Comparison of ENCODE assay signal across 20 cellular contexts in genomic region chrX:46992070-46992469, GRCh38.
DNase-seq lines count a peak whose midpoint lies in the region; ATAC-seq, FAIRE-seq and TF ChIP-seq lines count a peak whose summit lies in the region.
"Had no signal": no experiment of that assay in that cellular context is flagged by ENCODE, and none has a peak within 500 bp of the region (broad histone marks: within the 10 kb centered on the region; RNA-seq: fewer than 3 reads in every experiment).

No MANE protein-coding gene starts in this region.

- H3K79me1 ChIP-seq in H1 (ENCODE audit: low read depth, low read length) = no peaks in the 10 kb centered on the region

- H3K4me1 ChIP-seq in HUES48 (ENCODE audit: control insufficient read depth, insufficient read depth, low read length) = peaks cover 27% of the 10 kb centered on the region
- H3K4me1 ChIP-seq in H1 (replicated peaks in 1 of 4; ENCODE audit: control insufficient read depth in 3 of 4, insufficient read depth in 4 of 4, low read length in 3 of 4) = peaks cover 0 to 7% (median 2%) of the 10 kb centered on the region in 4 experiments; a peak in 1 of 7 replicates
- H3K4me1 ChIP-seq in iPS-20b (ENCODE audit: insufficient read depth, low read length) = peaks cover 3% of the 10 kb centered on the region; the same call in 1 of the 2 replicates
- H3K4me1 ChIP-seq: A549, BLaER1 had no signal

- no peak overlapping the region for H2BK120ac ChIP-seq in H1 (replicated peaks; ENCODE audit: low read depth, low read length)

- H2AFZ ChIP-seq in H1 (ENCODE audit: low read length) = no peak overlapping the region

- no peak overlapping the region for H3K14ac ChIP-seq in H1 (ENCODE audit: insufficient read length)

- DNase-seq in D341Med (ENCODE audit: low spot score) (peak; percentile 10), H1 (ENCODE audit: low read depth in 1 of 2, low spot score in 2 of 2) (no peak), GM19240 (ENCODE audit: insufficient read length, low spot score) (no peak)
- no peak for DNase-seq in activated CD8-positive, alpha-beta memory T cell treated with anti-CD3 and anti-CD28 coated beads, Interleukin-2, amount 10 ng/mL, durations not matched to agents 7 days and 5 days
- DNase-seq: CD4-positive, alpha-beta memory T cell; DMS53; DND-41; EL; GOT3; HCEC 1CT had no signal

- H3K4me3 ChIP-seq in HUES48 (ENCODE audit: low read depth, low read length) (peak overlapping the region; percentile 38), H1 (ENCODE audit: extremely low read depth in 1 of 4, insufficient read depth in 2 of 4, low read depth in 3 of 4, low read length in 4 of 4) (peak overlapping the region in 1 of 4 experiments; percentile 21; a peak in 1 of 8 replicates), iPS-20b (ENCODE audit: low read length) (peak overlapping the region; percentile 51)
- H3K4me3 ChIP-seq: A549, BLaER1, GM12878 had no signal

- no peak overlapping the region; the same call in 1 of the 2 replicates for H3K18ac ChIP-seq in H1 (ENCODE audit: extremely low read depth, low read length)

- H3K23ac ChIP-seq in H1 (ENCODE audit: insufficient read length) = no peak overlapping the region

- no peaks in the 10 kb centered on the region for H3K27me3 Mint-ChIP-seq in activated CD8-positive, alpha-beta memory T cell treated with anti-CD3 and anti-CD28 coated beads, Interleukin-2, amount 10 ng/mL, durations not matched to agents 7 days and 5 days
- H3K27me3 Mint-ChIP-seq: CD4-positive, alpha-beta memory T cell had no signal

- H3K9me3 ChIP-seq in HUES48 (ENCODE audit: control insufficient read depth, insufficient read depth, low read length) (0 out of 2 replicates have a peak, but pooled peaks cover 3% of the 10 kb centered on the region), H1 (ENCODE audit: insufficient read depth in 2 of 2, low read depth in 1 of 2, low read length in 1 of 2) (no peaks in the 10 kb centered on the region), iPS-20b (ENCODE audit: insufficient read depth, low read depth, low read length) (no peaks in the 10 kb centered on the region)
- H3K9me3 ChIP-seq: A549 had no signal

- no peak for TF ChIP-seq POLR2A in H1 (IDR thresholded peaks at IDR 0.05; ENCODE audit: control extremely low read depth in 1 of 2, low read depth in 2 of 2, low read length in 2 of 2)

- peaks cover 1% of the 10 kb centered on the region for H3K36me3 Mint-ChIP-seq in activated CD8-positive, alpha-beta memory T cell treated with anti-CD3 and anti-CD28 coated beads, Interleukin-2, amount 10 ng/mL, durations not matched to agents 7 days and 5 days
- H3K36me3 Mint-ChIP-seq: CD4-positive, alpha-beta memory T cell had no signal

- no peak overlapping the region for H2AK5ac ChIP-seq in H1 (ENCODE audit: low read depth, low read length)

- no peak overlapping the region for H2BK20ac ChIP-seq in H1 (ENCODE audit: low read length)

- no peaks in the 10 kb centered on the region for H4K20me1 ChIP-seq in H1 (replicated peaks in 1 of 2; ENCODE audit: control insufficient read depth in 1 of 2, insufficient read depth in 2 of 2, low read length in 2 of 2)
- H4K20me1 ChIP-seq: BLaER1 had no signal

- peak overlapping the region; percentile 23 to 44 for H3K4me2 ChIP-seq in H1 (ENCODE audit: insufficient read depth in 1 of 2, low read depth in 2 of 2, low read length in 2 of 2)
- H3K4me2 ChIP-seq: A549, BLaER1, KMS-11 had no signal

- H3K9me3 Mint-ChIP-seq in activated CD8-positive, alpha-beta memory T cell treated with anti-CD3 and anti-CD28 coated beads, Interleukin-2, amount 10 ng/mL, durations not matched to agents 7 days and 5 days (ENCODE audit: low read depth) = no peaks in the 10 kb centered on the region

- POLR2A ChIA-PET in H1 (lab: Charles Lee; ENCODE audit: partially characterized antibody) = no interaction called here

- peaks cover 13% of the 10 kb centered on the region for H3K36me3 ChIP-seq in HUES48 (ENCODE audit: control insufficient read depth, insufficient read depth, low read length)
- H3K36me3 ChIP-seq in H1 (ENCODE audit: control insufficient read depth in 2 of 4, insufficient read depth in 4 of 4, low read length in 3 of 4) = peaks cover 0 to 5% (median 0%) of the 10 kb centered on the region in 4 experiments; a peak in 3 of 8 replicates
- H3K36me3 ChIP-seq in iPS-20b (ENCODE audit: insufficient read depth, low read depth, low read length) = peaks cover 5% of the 10 kb centered on the region; the same call in 1 of the 2 replicates

- TF ChIP-seq CTCF in H1 (IDR thresholded peaks at IDR 0.05; ENCODE audit: control extremely low read depth in 1 of 3, insufficient read depth in 1 of 3, low read depth in 1 of 3, low read length in 3 of 3) = no peak

- ATAC-seq in activated CD8-positive, alpha-beta memory T cell treated with anti-CD3 and anti-CD28 coated beads, Interleukin-2, amount 10 ng/mL, durations not matched to agents 7 days and 5 days = no peak
- ATAC-seq in GM21390 (IDR thresholded peaks at IDR 0.05; ENCODE audit: unreplicated experiment) (no peak), HG03571 (IDR thresholded peaks at IDR 0.05; ENCODE audit: unreplicated experiment) (no peak)
- ATAC-seq: A549, GM12878 had no signal

- no peak for TF ChIP-seq RAD21 in H1 (IDR thresholded peaks at IDR 0.05 in 1 of 2, conservative IDR thresholded peaks at IDR 0.05 in 1 of 2; ENCODE audit: low read depth in 2 of 2, low read length in 2 of 2)

- H3K27ac Mint-ChIP-seq in activated CD8-positive, alpha-beta memory T cell treated with anti-CD3 and anti-CD28 coated beads, Interleukin-2, amount 10 ng/mL, durations not matched to agents 7 days and 5 days = no peak overlapping the region
- H3K27ac Mint-ChIP-seq: CD14-positive monocyte; CD4-positive, alpha-beta memory T cell had no signal

- no peaks in the 10 kb centered on the region for H3K27me3 ChIP-seq in HUES48 (ENCODE audit: control insufficient read depth, insufficient read depth, low read length)
- H3K27me3 ChIP-seq in H1 (replicated peaks in 1 of 4; ENCODE audit: control insufficient read depth in 3 of 4, extremely low read depth in 1 of 4, insufficient read depth in 3 of 4, low read length in 3 of 4) = no peaks in the 10 kb centered on the region
- H3K27me3 ChIP-seq in iPS-20b (ENCODE audit: insufficient read depth, low read length) = no peaks in the 10 kb centered on the region
- H3K27me3 ChIP-seq: BLaER1 had no signal

- H2BK15ac ChIP-seq in H1 (ENCODE audit: low read length) = 0 out of 2 replicates have a peak overlapping the region, but pooled peaks have one; percentile 61

- TF ChIP-seq EP300 in H1 (IDR thresholded peaks at IDR 0.05; ENCODE audit: borderline replicate concordance in 1 of 2, low read depth in 2 of 2, low read length in 2 of 2) = no peak

- no peak overlapping the region for H3K4me3 Mint-ChIP-seq in activated CD8-positive, alpha-beta memory T cell treated with anti-CD3 and anti-CD28 coated beads, Interleukin-2, amount 10 ng/mL, durations not matched to agents 7 days and 5 days
- H3K4me3 Mint-ChIP-seq: CD14-positive monocyte; CD4-positive, alpha-beta memory T cell had no signal

- H4K91ac ChIP-seq in H1 (replicated peaks; ENCODE audit: insufficient read length, low read length) = no peak overlapping the region

- peaks cover 2% of the 10 kb centered on the region for H3K4me1 Mint-ChIP-seq in activated CD8-positive, alpha-beta memory T cell treated with anti-CD3 and anti-CD28 coated beads, Interleukin-2, amount 10 ng/mL, durations not matched to agents 7 days and 5 days
- H3K4me1 Mint-ChIP-seq: CD14-positive monocyte; CD4-positive, alpha-beta memory T cell had no signal

- H4K8ac ChIP-seq in H1 (ENCODE audit: extremely low read depth, insufficient read depth, low read length) = no peak overlapping the region

- no peak for FAIRE-seq in H1 (lab: Jason Lieb, UNC)
- FAIRE-seq: A549, GM12878 had no signal

- no CpG with 5 or more reads among the region's 6 CpGs for WGBS in H1 (ENCODE audit: extremely low coverage in 1 of 2, insufficient coverage in 1 of 2, insufficient read length in 1 of 2, insufficient replicate concordance in 2 of 2, low coverage in 1 of 2, low lambda C conversion rate in 2 of 2, missing lambda C conversion rate in 1 of 2), 2 experiments

- no peak overlapping the region for H4K5ac ChIP-seq in H1 (ENCODE audit: insufficient read length, low read depth, low read length)

- H3K27ac ChIP-seq in HUES48 (ENCODE audit: low read depth, low read length) (peak overlapping the region; percentile 18), H1 (ENCODE audit: low read depth, low read length) (no peak overlapping the region), iPS-20b (ENCODE audit: low read length) (no peak overlapping the region)
- H3K27ac ChIP-seq: 22Rv1, A549, BLaER1, KMS-11 had no signal

- H3K9ac ChIP-seq in HUES48 (ENCODE audit: low read depth, low read length) (no peak overlapping the region), H1 (replicated peaks in 1 of 4; ENCODE audit: extremely low read depth in 1 of 4, low read depth in 3 of 4, low read length in 3 of 4) (no peak overlapping the region), iPS-20b (ENCODE audit: low read depth, low read length) (no peak overlapping the region)
- H3K9ac ChIP-seq: BLaER1, KMS-11 had no signal

- H3K4ac ChIP-seq in H1 (replicated peaks; ENCODE audit: insufficient read length, low read depth, low read length) = no peak overlapping the region

- H2BK12ac ChIP-seq in H1 (ENCODE audit: low read depth, low read length) = no peak overlapping the region

- H2BK5ac ChIP-seq in H1 (ENCODE audit: low read depth, low read length) = peak overlapping the region; percentile 60; the same call in 1 of the 2 replicates

- no peaks in the 10 kb centered on the region; a peak in 1 of 4 replicates for H3K79me2 ChIP-seq in H1 (ENCODE audit: control insufficient read depth in 1 of 2, insufficient read depth in 2 of 2, low read length in 2 of 2)

- H3K23me2 ChIP-seq in H1 (ENCODE audit: low read depth, low read length) = no peaks in the 10 kb centered on the region

- H3K56ac ChIP-seq in H1 (replicated peaks; ENCODE audit: insufficient read length, low read depth, low read length) = no peak overlapping the region

- CTCF ChIA-PET in H1 (lab: Charles Lee; ENCODE audit: partially characterized antibody) = no interaction called here
- CTCF ChIA-PET in activated CD8-positive, alpha-beta memory T cell treated with anti-CD3 and anti-CD28 coated beads, Interleukin-2, amount 10 ng/mL, durations not matched to agents 7 days and 5 days (lab: Charles Lee) = no interaction called here

TF ChIP-seq in H1, 55 proteins besides CTCF, POLR2A, EP300 and RAD21 (continues in another document):
- no peak for TF ChIP-seq CEBPB (IDR thresholded peaks at IDR 0.05; ENCODE audit: low read depth, low read length)
- no peak for TF ChIP-seq TCF12 (IDR thresholded peaks at IDR 0.05; ENCODE audit: low read depth, low read length)
- TF ChIP-seq TEAD4 (IDR thresholded peaks at IDR 0.05; ENCODE audit: low read depth, low read length) = no peak
- no peak for TF ChIP-seq TBP (IDR thresholded peaks at IDR 0.05; ENCODE audit: low read depth, low read length)
- TF ChIP-seq RXRA (IDR thresholded peaks at IDR 0.05; ENCODE audit: insufficient read depth, low read depth, low read length) = no peak
- TF ChIP-seq HDAC6 (IDR thresholded peaks at IDR 0.05; ENCODE audit: low read depth, low read length) = no peak
- TF ChIP-seq CREB1 (IDR thresholded peaks at IDR 0.05) = no peak
- TF ChIP-seq TAF1 (IDR thresholded peaks at IDR 0.05; ENCODE audit: low read depth, low read length) = no peak
- TF ChIP-seq JUND (IDR thresholded peaks at IDR 0.05; ENCODE audit: low read length) = no peak
- TF ChIP-seq NRF1 (IDR thresholded peaks at IDR 0.05; ENCODE audit: low read depth, low read length) = no peak
